ENCODE assay signal across 8 cellular contexts in the genomic region with DNA sequence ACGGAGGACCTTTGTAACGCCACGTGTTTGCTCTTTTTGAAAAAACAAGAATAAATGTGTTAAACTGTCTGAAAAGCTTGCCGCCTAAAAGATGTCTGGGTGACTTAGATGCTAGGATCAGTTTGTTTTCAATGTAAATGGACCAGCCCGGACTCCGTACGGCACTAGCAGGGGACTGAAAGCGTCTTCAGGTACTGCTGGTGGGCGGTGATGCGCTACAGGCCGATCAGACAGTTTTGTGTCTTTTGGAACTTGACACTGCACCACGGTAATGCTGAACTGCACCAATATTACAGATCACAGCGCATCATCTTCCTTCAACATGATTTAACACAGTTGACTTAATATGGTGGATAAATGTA. TPM values are rescaled to one million over a fixed set of nuclear protein-coding genes. Genes with fewer than 3 reads are reported as not detected.
DNase-seq lines count a peak whose midpoint lies in the region; ATAC-seq and TF ChIP-seq lines count a peak whose summit lies in the region.

No MANE protein-coding gene starts in this region.

- peaks cover 28 to 34% (median 29%) of the 10 kb centered on the region in 3 donors for H3K4me1 Mint-ChIP-seq in T-cell

- H3K4me3 ChIP-seq in coronary artery (peak overlapping the region; percentile 89), lung (peak overlapping the region; percentile 86)

- CTCF ChIA-PET in T-cell (lab: Charles Lee), result interaction anchor here (0.6 to 3.3 kb wide), 5 partner anchors 14 to 70 kb away, joined by 3 to 13 read pairs (median 5); partner anchors contain the start of genes DNAAF1 (in 1 of the 2), HSDL1 (in 1 of the 2) and TAF1C (in 1 of the 2)

- no peaks in the 10 kb centered on the region for H3K27me3 Mint-ChIP-seq in T-cell

- no peaks in the 10 kb centered on the region for H3K27me3 ChIP-seq in lung (ENCODE audit: control insufficient read depth, insufficient read depth)

- WGBS in lung, 2 donors, result 10% methylated on average over 13 of the region's 13 CpGs

- peaks cover 4% of the 10 kb centered on the region for H3K36me3 Mint-ChIP-seq in T-cell

- H3K9me3 Mint-ChIP-seq in T-cell, result no peaks in the 10 kb centered on the region

- DNase-seq in G401 (ENCODE audit: low spot score) (peak; percentile 65), T-cell (peak in 26 of 34 experiments; percentile 4 to 48 (median 20)), coronary artery (ENCODE audit: low spot score) (no peak), lung (ENCODE audit: low spot score) (no peak), LoVo (ENCODE audit: low spot score) (no peak)
- DNase-seq in stimulated activated naive CD8-positive, alpha-beta T cell treated with anti-CD3 and anti-CD28 coated beads, Interleukin-15, Interleukin-2, amounts not matched to agents 100 U/mL and 50 U/mL, for 24 hours, result peak; percentile 51

- H3K4me3 Mint-ChIP-seq in T-cell, result peak overlapping the region; percentile 89 to 95 (median 89)

- no peaks in the 10 kb centered on the region for H3K9me3 ChIP-seq in lung (ENCODE audit: control insufficient read depth in 2 of 2, insufficient read depth in 1 of 2, low read length in 1 of 2)

- H3K27ac Mint-ChIP-seq in T-cell, result peak overlapping the region; percentile 84 to 85

- no peak for TF ChIP-seq CTCF in coronary artery (IDR thresholded peaks at IDR 0.05)
- TF ChIP-seq CTCF in lung (IDR thresholded peaks at IDR 0.05; ENCODE audit: control extremely low read depth, extremely low read depth), result no peak

- in situ Hi-C loops in G401 (cut with HindIII; ENCODE audit: low sequenced_read_pairs), result no loop called here

- H3K27ac ChIP-seq in coronary artery (peak overlapping the region; percentile 81 to 94), lung (ENCODE audit: low read depth in 1 of 2, low read length in 1 of 2) (peak overlapping the region; percentile 94 to 96)

- no peaks in the 10 kb centered on the region for H3K36me3 ChIP-seq in lung (ENCODE audit: control insufficient read depth in 2 of 2, insufficient read depth in 2 of 2, low read length in 2 of 2)

- ATAC-seq in HG03159 (IDR thresholded peaks at IDR 0.05; ENCODE audit: unreplicated experiment) (peak; percentile 15), T-cell (replicated peaks in 1 of 4) (peak in 1 of 4 experiments; percentile 1), lung (ENCODE audit: insufficient read depth, low FRiP score) (no peak), HG02798 (IDR thresholded peaks at IDR 0.05; ENCODE audit: poor library complexity, unreplicated experiment) (no peak)
- no peak for ATAC-seq in stimulated activated naive CD8-positive, alpha-beta T cell treated with anti-CD3 and anti-CD28 coated beads, Interleukin-15, Interleukin-2, amounts not matched to agents 100 U/mL and 50 U/mL, for 24 hours

- POLR2A ChIA-PET in T-cell (lab: Charles Lee), result interaction anchor here in 1 of 2 donors (0.6 to 1.7 kb wide), 4 partner anchors 26 to 410 kb away, joined by 3 to 7 read pairs (median 4); partner anchors contain the start of genes HSDL1 and TAF1C

- peaks cover 6 to 14% of the 10 kb centered on the region in 2 donors for H3K4me1 ChIP-seq in lung (ENCODE audit: control insufficient read depth in 2 of 2, insufficient read depth in 2 of 2, low read length in 2 of 2)

RNA-seq across cellular contexts. Expression of gene MBTPS1, which starts 0.7 kb away (rescaled TPM):
- total RNA-seq in G401 (2014; rRNA removed; shearing (Covaris generic)), result 52.5 and 70.6 TPM in 2 replicates
- total RNA-seq in T-cell, result 100 to 1,000 TPM; 122 to 142 (median 131) TPM
- 100 to 1,000 TPM in 1 of 2 donors, 10 to 100 TPM in 1; 87.7 to 130 TPM for total RNA-seq in lung
- 10 to 100 TPM; 45.5 to 48.3 TPM for polyA plus RNA-seq in lung

RNA-seq across cellular contexts. Expression of gene HSDL1, which starts 27.5 kb away (rescaled TPM):
- total RNA-seq in G401 (2014; rRNA removed; shearing (Covaris generic)), result 37.9 and 44.8 TPM in 2 replicates
- total RNA-seq in T-cell (10 to 100 TPM; 11.9 to 23.5 (median 20.4) TPM), lung (10 to 100 TPM; 17.4 to 41.3 TPM)
- 10 to 100 TPM; 12.6 to 16.0 TPM for polyA plus RNA-seq in lung

RNA-seq across cellular contexts. Expression of gene DNAAF1, which starts 27.6 kb away (rescaled TPM):
- total RNA-seq in G401 (2014; rRNA removed; shearing (Covaris generic)), result not detected in 2 replicates
- total RNA-seq in T-cell (under 1 TPM in 2 of 5 donors, not detected in 3; 0.16 to 0.32 TPM), lung (10 to 100 TPM; 12.5 to 38.5 TPM)
- polyA plus RNA-seq in lung, result 10 to 100 TPM; 11.5 to 12.3 TPM

Comparison
In these comparisons a context has a peak if more than half of its experiments do, and no peak if none do; other contexts are left out.
1. DNase-seq: peak in G401 (single experiment), T-cell (26 of 34) and stimulated activated naive CD8-positive, alpha-beta T cell treated with anti-CD3 and anti-CD28 coated beads, Interleukin-15, Interleukin-2, amounts not matched to agents 100 U/mL and 50 U/mL, for 24 hours (single experiment); none in coronary artery (single experiment), lung (single experiment) and LoVo (single experiment).
2. RNA of gene DNAAF1, which starts 27.6 kb away (total RNA-seq): 12.5 to 38.5 TPM in lung; 0.16 to 0.32 TPM in T-cell and not detected in G401; every median in the first group is over 10 times any median in the second.